19 cellular contexts compared by ENCODE assay signal in the genomic region with DNA sequence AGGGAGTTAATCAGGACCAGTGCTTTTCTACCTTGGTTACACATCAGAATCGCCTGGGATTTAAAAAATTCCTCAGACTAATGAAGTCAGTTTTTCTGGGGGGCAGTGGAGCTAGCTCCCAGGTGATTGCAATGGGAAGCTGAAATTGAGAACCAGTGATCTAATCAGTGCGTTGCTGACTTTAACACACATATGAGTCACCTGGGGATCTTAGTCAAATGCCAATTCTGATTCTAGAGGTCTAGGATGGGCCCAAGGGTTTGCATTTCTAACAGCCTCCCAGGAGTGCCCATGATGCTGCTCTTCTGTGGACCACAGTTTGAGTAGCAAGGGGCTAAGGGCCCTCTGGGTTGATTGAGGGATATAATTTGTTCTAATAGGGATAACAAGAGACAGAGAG. TPM values are rescaled to one million over a fixed set of nuclear protein-coding genes. Genes with fewer than 3 reads are reported as not detected.
A peak's percentile ranks its signal among the peaks of the same experiment; 100 is the strongest.
DNase-seq lines count a peak whose midpoint lies in the region; ATAC-seq, FAIRE-seq and TF ChIP-seq lines count a peak whose summit lies in the region.
"Had no signal": no experiment of that assay in that cellular context is flagged by ENCODE, and none has a peak within 500 bp of the region (broad histone marks: within the 10 kb centered on the region; RNA-seq: fewer than 3 reads in every experiment).

No MANE protein-coding gene starts in this region.

- H4K20me1 ChIP-seq in GM23248 (ENCODE audit: insufficient read depth): no peaks in the 10 kb centered on the region

- no peak for FAIRE-seq in RCC 7860 (lab: Jason Lieb, UNC)
- FAIRE-seq: H54 had no signal

- no peak overlapping the region for H3K4me2 ChIP-seq in GM23248 (ENCODE audit: unreplicated experiment)

- no peaks in the 10 kb centered on the region for H3K9me2 ChIP-seq in GM23248 (ENCODE audit: insufficient read depth)

- H3K27ac ChIP-seq in GM23248 (no peak overlapping the region), testis (no peak overlapping the region)

- intact Hi-C loops in testis (cut with DNase I; ENCODE audit: low total_unique reads): no loop called here

- TF ChIP-seq CTCF in kidney epithelial cell (IDR thresholded peaks at IDR 0.05; ENCODE audit: insufficient read depth, low read length, poor library complexity, severe bottlenecking): no peak
- TF ChIP-seq CTCF in testis (IDR thresholded peaks at IDR 0.05): no peak

- in situ Hi-C loops in GM23248 (cut with MboI): no loop called here

- TF ChIP-seq POLR2A in testis (IDR thresholded peaks at IDR 0.05): no peak

- no peaks in the 10 kb centered on the region for H3K9me3 Mint-ChIP-seq in activated T-helper 17 cell treated with anti-CD3 and anti-CD28 coated beads, Interleukin-2, amount 50 U/mL, for 72 hours

- ATAC-seq in activated T-helper 17 cell treated with anti-CD3 and anti-CD28 coated beads, Interleukin-2, amount 50 U/mL, for 72 hours (replicated peaks): peak; percentile 64

- H3K27me3 Mint-ChIP-seq in activated T-helper 17 cell treated with anti-CD3 and anti-CD28 coated beads, Interleukin-2, amount 50 U/mL, for 72 hours: no peaks in the 10 kb centered on the region

- no peak overlapping the region for H3K4me3 Mint-ChIP-seq in activated T-helper 17 cell treated with anti-CD3 and anti-CD28 coated beads, Interleukin-2, amount 50 U/mL, for 72 hours

- no peak overlapping the region for H3K9ac ChIP-seq in GM23248

- H3K27me3 ChIP-seq in GM23248 (replicated peaks; ENCODE audit: insufficient read depth) (no peaks in the 10 kb centered on the region), kidney epithelial cell (ENCODE audit: control insufficient read depth, insufficient read depth, low read length) (no peaks in the 10 kb centered on the region), testis (no peaks in the 10 kb centered on the region)

- no peaks in the 10 kb centered on the region for H3K9me3 ChIP-seq in GM23248 (ENCODE audit: low read depth)
- H3K9me3 ChIP-seq in testis: no peaks in the 10 kb centered on the region

- H3K27ac Mint-ChIP-seq in activated T-helper 17 cell treated with anti-CD3 and anti-CD28 coated beads, Interleukin-2, amount 50 U/mL, for 72 hours: no peak overlapping the region

- H3K36me3 Mint-ChIP-seq in activated T-helper 17 cell treated with anti-CD3 and anti-CD28 coated beads, Interleukin-2, amount 50 U/mL, for 72 hours (ENCODE audit: low read depth): no peaks in the 10 kb centered on the region
- H3K36me3 Mint-ChIP-seq: CD14-positive monocyte had no signal

- WGBS in GM23248 (ENCODE audit: low coverage in 1 of 2, low lambda C conversion rate in 2 of 2, missing lambda C conversion rate in 2 of 2), 2 experiments: 82 to 86% methylated on average over 2 of the region's 2 CpGs
- 70 to 74% methylated on average over 2 of the region's 2 CpGs for WGBS in testis, 2 donors

- H3K4me3 ChIP-seq in GM23248: no peak overlapping the region
- no peak overlapping the region for H3K4me3 ChIP-seq in kidney epithelial cell (ENCODE audit: low read depth, low read length)
- H3K4me3 ChIP-seq in testis: no peak overlapping the region

- no peak overlapping the region for H2AFZ ChIP-seq in GM23248

- H3K4me1 Mint-ChIP-seq in activated T-helper 17 cell treated with anti-CD3 and anti-CD28 coated beads, Interleukin-2, amount 50 U/mL, for 72 hours: no peaks in the 10 kb centered on the region
- H3K4me1 Mint-ChIP-seq: CD14-positive monocyte had no signal

- H3K36me3 ChIP-seq in GM23248 (ENCODE audit: low read depth) (no peaks in the 10 kb centered on the region), kidney epithelial cell (ENCODE audit: control insufficient read depth, insufficient read depth, low read length) (no peaks in the 10 kb centered on the region), testis (ENCODE audit: low read depth, missing control alignments) (no peaks in the 10 kb centered on the region)

- DNase-seq in GM23248: peak; percentile 21
- DNase-seq in HT1080 (ENCODE audit: low read depth): peak; percentile 39
- peak; percentile 1 for DNase-seq in kidney epithelial cell (ENCODE audit: low read depth)
- no peak for DNase-seq in hepatic stellate cell (ENCODE audit: low spot score)
- no peak for DNase-seq in testis
- no peak for DNase-seq in DMS 273 treated with DMSO at 0.1 percent for 48 hours (lab: John Stamatoyannopoulos, UW)
- DNase-seq in RCC 7860 (ENCODE audit: low spot score): no peak
- DNase-seq: ACHN, AML-193, Calu3, DMS79 treated with DMSO at 0.1 percent for 48 hours, GDM1, Karpas-422, NCI-H1105 treated with DMSO at 0.1 percent for 48 hours, NCI-H187, OCI-M1 had no signal

- H3K79me2 ChIP-seq in GM23248 (ENCODE audit: insufficient read depth): no peaks in the 10 kb centered on the region

- H3K4me1 ChIP-seq in GM23248 (ENCODE audit: insufficient read depth) (no peaks in the 10 kb centered on the region), testis (no peaks in the 10 kb centered on the region)

- H3F3A ChIP-seq in GM23248 (ENCODE audit: insufficient read depth): no peaks in the 10 kb centered on the region

RNA-seq across cellular contexts. Expression of a gene that starts 54.5 kb away (rescaled TPM):
- 0.22 and 0.25 TPM in 2 replicates for total RNA-seq in GM23248 (2014; rRNA removed; shearing (Covaris generic))
- 0.04 TPM in 1 of 2 replicates, not detected in the other for polyA plus RNA-seq in GM23248 (2016; fragmentation: Nextera tagmentation; extraction: Ambion mirVana)
- total RNA-seq in HT1080 (2014; rRNA removed; shearing (Covaris generic)): not detected in 2 replicates
- not detected in 2 replicates for polyA plus RNA-seq in HT1080 (2015; cell fraction: cytosol; rRNA removed)
- polyA plus RNA-seq in HT1080 (2015; cell fraction: nucleus; rRNA removed): not detected in 2 replicates
- total RNA-seq in activated T-helper 17 cell treated with anti-CD3 and anti-CD28 coated beads, Interleukin-2, amount 50 U/mL, for 72 hours: under 1 TPM in 1 of 2 donors, not detected in 1; 0.08 TPM
- 2.0 and 2.4 TPM in 2 replicates for total RNA-seq in kidney epithelial cell
- total RNA-seq in testis: 1 to 10 TPM in 1 of 2 donors, under 1 TPM in 1; 0.81 to 1.1 TPM
- polyA plus RNA-seq in testis (ENCODE audit: insufficient read depth, low read depth, low replicate concordance): 1.6 TPM

Comparison
In these comparisons a context has a peak if more than half of its experiments do, and no peak if none do; other contexts are left out.
1. DNase-seq: peak in GM23248 (single experiment), HT1080 (single experiment) and kidney epithelial cell (single experiment); none in hepatic stellate cell (single experiment), testis (single experiment), DMS 273 treated with DMSO at 0.1 percent for 48 hours (single experiment) and RCC 7860 (single experiment).